Comparison of ENCODE assay signal across 19 cellular contexts in the genomic region with DNA sequence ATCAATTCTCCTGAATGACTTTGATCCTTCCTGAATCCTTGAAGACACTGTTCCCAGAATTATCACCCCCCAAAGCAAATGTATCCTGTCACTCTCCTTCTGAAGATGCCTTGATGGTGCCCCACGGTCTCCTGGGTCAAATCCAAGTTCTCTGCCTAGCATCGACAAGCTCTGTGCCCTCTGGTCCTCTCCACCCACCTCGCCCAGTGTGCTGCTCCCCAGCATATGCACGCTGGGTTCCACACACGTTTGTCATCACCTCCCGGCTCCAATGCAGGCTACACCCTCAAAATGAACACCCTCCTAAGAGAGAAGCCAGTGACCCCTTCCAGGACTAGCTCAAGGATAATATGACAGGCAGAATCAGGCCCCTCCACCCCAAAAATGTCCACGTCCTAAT. TPM values are rescaled to one million over a fixed set of nuclear protein-coding genes. Genes with fewer than 3 reads are reported as not detected.
DNase-seq lines count a peak whose midpoint lies in the region; ATAC-seq and TF ChIP-seq lines count a peak whose summit lies in the region.
"Had no signal": no experiment of that assay in that cellular context is flagged by ENCODE, and none has a peak within 500 bp of the region (broad histone marks: within the 10 kb centered on the region; RNA-seq: fewer than 3 reads in every experiment).

No MANE protein-coding gene starts in this region.

- H3K4me3 Mint-ChIP-seq in endothelial cell (ENCODE audit: unreplicated experiment) (no peak overlapping the region), WTC11 (no peak overlapping the region)
- H3K4me3 Mint-ChIP-seq: CD14-positive monocyte; CD4-positive, CD25-positive, alpha-beta regulatory T cell; CD8-positive, alpha-beta T cell had no signal

- POLR2A ChIA-PET in WTC11 (lab: Charles Lee): no interaction called here

- H3K27ac ChIP-seq in psoas muscle: no peak overlapping the region
- H3K27ac ChIP-seq: BLaER1 had no signal

- 86 to 90% (median 89%) methylated on average over 7 of the region's 7 CpGs for WGBS in psoas muscle, 3 donors

- H3K9me3 Mint-ChIP-seq in endothelial cell (ENCODE audit: unreplicated experiment) (no peaks in the 10 kb centered on the region), WTC11 (peaks cover 10% of the 10 kb centered on the region)
- H3K9me3 Mint-ChIP-seq: CD8-positive, alpha-beta T cell had no signal

- H3K27me3 Mint-ChIP-seq in endothelial cell (ENCODE audit: unreplicated experiment) (no peaks in the 10 kb centered on the region), WTC11 (ENCODE audit: low read depth) (no peaks in the 10 kb centered on the region)
- H3K27me3 Mint-ChIP-seq: CD4-positive, CD25-positive, alpha-beta regulatory T cell had no signal

- CTCF ChIA-PET in WTC11 (lab: Charles Lee): interaction anchor here (1.5 kb wide), 1 partner anchor 299 kb away, joined by 4 read pairs; no protein-coding TSS in a partner anchor

- intact Hi-C loops in psoas muscle (cut with DNase I): loop anchor here in 1 of 2 donors (5.0 kb wide), 1 partner anchor 95 kb away; no protein-coding TSS in a partner anchor

- H3K4me1 Mint-ChIP-seq in endothelial cell (ENCODE audit: unreplicated experiment) (no peaks in the 10 kb centered on the region), WTC11 (no peaks in the 10 kb centered on the region)
- H3K4me1 Mint-ChIP-seq: CD14-positive monocyte; CD4-positive, CD25-positive, alpha-beta regulatory T cell had no signal

- H3K4me1 ChIP-seq in psoas muscle: peaks cover 15% of the 10 kb centered on the region
- H3K4me1 ChIP-seq: BE2C, BLaER1, Caco-2 had no signal

- H3K9me3 ChIP-seq in psoas muscle: no peaks in the 10 kb centered on the region
- H3K9me3 ChIP-seq: BE2C, BLaER1, Caco-2 had no signal

- TF ChIP-seq CTCF in endothelial cell (IDR thresholded peaks at IDR 0.05; ENCODE audit: unreplicated experiment): no peak
- TF ChIP-seq CTCF in WTC11 (IDR thresholded peaks at IDR 0.05): no peak
- no peak for TF ChIP-seq CTCF in psoas muscle (IDR thresholded peaks at IDR 0.05)

- peak overlapping the region; percentile 36 for H3K27ac Mint-ChIP-seq in endothelial cell (ENCODE audit: unreplicated experiment)
- no peak overlapping the region for H3K27ac Mint-ChIP-seq in WTC11
- H3K27ac Mint-ChIP-seq: CD8-positive, alpha-beta T cell had no signal

- H3K36me3 ChIP-seq in psoas muscle (ENCODE audit: insufficient read depth in 1 of 2, low read depth in 1 of 2): no peaks in the 10 kb centered on the region
- H3K36me3 ChIP-seq: BE2C, BLaER1 had no signal

- peaks cover 4% of the 10 kb centered on the region for H3K36me3 Mint-ChIP-seq in endothelial cell (ENCODE audit: low read depth, unreplicated experiment)
- H3K36me3 Mint-ChIP-seq in WTC11: no peaks in the 10 kb centered on the region
- H3K36me3 Mint-ChIP-seq: CD4-positive, CD25-positive, alpha-beta regulatory T cell; CD8-positive, alpha-beta T cell had no signal

- no peak overlapping the region for H3K4me3 ChIP-seq in psoas muscle
- H3K4me3 ChIP-seq: BLaER1 had no signal

- DNase-seq in endothelial cell (ENCODE audit: low spot score): no peak
- peak; percentile 43 for DNase-seq in mesenteric fat pad (ENCODE audit: low spot score)
- DNase-seq in WTC11 (ENCODE audit: low spot score): no peak
- DNase-seq in SW 1271 (lab: John Stamatoyannopoulos, UW): no peak
- DNase-seq in psoas muscle: no peak
- DNase-seq: 8988T; ACHN; BE2C; C1 segment of cervical spinal cord; Caco-2; Calu3; CD4-positive, CD25-positive, alpha-beta regulatory T cell; CD8-positive, alpha-beta T cell; DMS79 treated with DMSO at 0.1 percent for 48 hours; GF-D8 had no signal

- no peaks in the 10 kb centered on the region for H3K27me3 ChIP-seq in psoas muscle (ENCODE audit: insufficient read depth in 3 of 3, low read length in 2 of 3)
- H3K27me3 ChIP-seq: BE2C, BLaER1 had no signal

- ATAC-seq in WTC11 (no peak), psoas muscle (no peak)
- ATAC-seq: CD8-positive, alpha-beta T cell had no signal

TF ChIP-seq in WTC11, 78 proteins besides CTCF, POLR2A, EP300 and RAD21:
- TF ChIP-seq OVOL2 (CRISPR knock-in tag; IDR thresholded peaks at IDR 0.05; ENCODE audit: borderline replicate concordance) (no peak), ATF2 (CRISPR knock-in tag; IDR thresholded peaks at IDR 0.05; ENCODE audit: borderline replicate concordance, low read depth) (no peak), ZNF263 (CRISPR knock-in tag; IDR thresholded peaks at IDR 0.05; ENCODE audit: low read depth) (no peak), ZNF396 (CRISPR knock-in tag; IDR thresholded peaks at IDR 0.05; ENCODE audit: borderline replicate concordance) (no peak), ZNF121 (CRISPR knock-in tag; IDR thresholded peaks at IDR 0.05) (no peak), ZNF219 (CRISPR knock-in tag; IDR thresholded peaks at IDR 0.05; ENCODE audit: borderline replicate concordance) (no peak)

RNA-seq across cellular contexts. Expression of gene CREG2, which starts 39.5 kb away (rescaled TPM):
- total RNA-seq in endothelial cell (ENCODE audit: unreplicated experiment) (23.6 TPM), mesenteric fat pad (not detected), WTC11 (2021) (1.1 to 1.7 TPM (median 1.6 TPM) in 3 replicates), psoas muscle (under 1 TPM in 2 of 4 donors, not detected in 2; 0.13 to 0.34 TPM)
- polyA plus RNA-seq in psoas muscle: under 1 TPM in 2 of 3 donors, not detected in 1; 0.04 to 0.07 TPM
- total RNA-seq: A673; CD8-positive, alpha-beta T cell had no signal
- polyA plus RNA-seq: AG04450, CD14-positive monocyte had no signal

RNA-seq across cellular contexts. Expression of gene RFX8, which starts 48.1 kb away (rescaled TPM):
- total RNA-seq in endothelial cell (ENCODE audit: unreplicated experiment) (5.0 TPM), mesenteric fat pad (0.16 TPM), WTC11 (2021) (0.16 to 0.28 TPM (median 0.21 TPM) in 3 replicates), psoas muscle (under 1 TPM in 1 of 4 donors, not detected in 3; 0.12 TPM)
- under 1 TPM in 2 of 3 donors, not detected in 1; 0.03 to 0.29 TPM for polyA plus RNA-seq in psoas muscle
- total RNA-seq: A673; Caco-2; Calu3; CD8-positive, alpha-beta T cell had no signal
- polyA plus RNA-seq: CD14-positive monocyte had no signal
